In genomic region chr11:115453158-115453557, GRCh38 we compare ENCODE assay signal across 23 cellular contexts.
"Had no signal": no experiment of that assay in that cellular context is flagged by ENCODE, and none has a peak within 500 bp of the region (broad histone marks: within the 10 kb centered on the region; RNA-seq: fewer than 3 reads in every experiment).

No MANE protein-coding gene starts in this region.

- H3K36me3 Mint-ChIP-seq: natural killer cell; stimulated activated effector memory CD8-positive, alpha-beta T cell treated with anti-CD3 and anti-CD28 coated beads, Interleukin-12 subunit alpha, Interleukin-12 subunit beta, amount 100 ng/mL, for 72 hours; stimulated activated naive B cell treated with anti-CD40 and anti-IgM and Interleukin-4, amounts not matched to agents 10 μg/mL and 1 μg/mL and 100 μg/mL, for 72 hours had no signal

- H3K27ac Mint-ChIP-seq: natural killer cell; nephron; progenitor cell of endocrine pancreas; stimulated activated effector memory CD8-positive, alpha-beta T cell treated with anti-CD3 and anti-CD28 coated beads, Interleukin-12 subunit alpha, Interleukin-12 subunit beta, amount 100 ng/mL, for 72 hours; stimulated activated naive B cell treated with anti-CD40 and anti-IgM and Interleukin-4, amounts not matched to agents 10 μg/mL and 1 μg/mL and 100 μg/mL, for 72 hours; stimulated activated naive CD8-positive, alpha-beta T cell treated with anti-CD3 and anti-CD28 coated beads, Interleukin-15, Interleukin-2, amounts not matched to agents 100 ng/mL and 50 ng/mL, for 24 hours had no signal

- H3K9me3 Mint-ChIP-seq: neural crest cell; stimulated activated naive CD8-positive, alpha-beta T cell treated with anti-CD3 and anti-CD28 coated beads, Interleukin-15, Interleukin-2, amounts not matched to agents 100 ng/mL and 50 ng/mL, for 24 hours had no signal

- H3K4me1 Mint-ChIP-seq: natural killer cell; stimulated activated effector memory CD8-positive, alpha-beta T cell treated with anti-CD3 and anti-CD28 coated beads, Interleukin-12 subunit alpha, Interleukin-12 subunit beta, amount 100 ng/mL, for 72 hours; stimulated activated naive B cell treated with anti-CD40 and anti-IgM and Interleukin-4, amounts not matched to agents 10 μg/mL and 1 μg/mL and 100 μg/mL, for 72 hours had no signal

- H3K27me3 Mint-ChIP-seq: progenitor cell of endocrine pancreas had no signal

- H3K4me3 Mint-ChIP-seq: natural killer cell; nephron; neural crest cell; stimulated activated effector memory CD8-positive, alpha-beta T cell treated with anti-CD3 and anti-CD28 coated beads, Interleukin-12 subunit alpha, Interleukin-12 subunit beta, amount 100 ng/mL, for 72 hours; stimulated activated naive B cell treated with anti-CD40 and anti-IgM and Interleukin-4, amounts not matched to agents 10 μg/mL and 1 μg/mL and 100 μg/mL, for 72 hours; stimulated activated naive CD8-positive, alpha-beta T cell treated with anti-CD3 and anti-CD28 coated beads, Interleukin-15, Interleukin-2, amounts not matched to agents 100 ng/mL and 50 ng/mL, for 24 hours had no signal

- DNase-seq: natural killer cell; nucleus accumbens; posterior cingulate gyrus; psoas muscle; right cardiac atrium; right lobe of liver; sigmoid colon; small intestine; stimulated activated CD4-positive, alpha-beta T cell treated with anti-CD3 and anti-CD28 coated beads, Interleukin-15, amount 100 ng/mL, for 24 hours; stimulated activated CD4-positive, alpha-beta T cell treated with anti-CD3 and anti-CD28 coated beads, Interleukin-2, amount 100 ng/mL, for 24 hours; stimulated activated CD4-positive, alpha-beta T cell treated with anti-CD3 and anti-CD28 coated beads, Interleukin-2, amount 100 ng/mL, for 48 hours; stimulated activated CD4-positive, alpha-beta T cell treated with anti-CD3 and anti-CD28 coated beads, Interleukin-4, amount 100 ng/mL, for 24 hours; stimulated activated naive B cell treated with anti-CD40 and anti-IgM and Interleukin-4, amounts not matched to agents 10 μg/mL and 1 μg/mL and 100 μg/mL, for 72 hours; stimulated activated naive CD4-positive, alpha-beta T cell treated with Interleukin-2 at 50 U/mL for 16 hours; stomach; thyroid gland; trophoblast cell; upper lobe of left lung had no signal
